Comparison of ENCODE assay signal across 9 cellular contexts in the genomic region with DNA sequence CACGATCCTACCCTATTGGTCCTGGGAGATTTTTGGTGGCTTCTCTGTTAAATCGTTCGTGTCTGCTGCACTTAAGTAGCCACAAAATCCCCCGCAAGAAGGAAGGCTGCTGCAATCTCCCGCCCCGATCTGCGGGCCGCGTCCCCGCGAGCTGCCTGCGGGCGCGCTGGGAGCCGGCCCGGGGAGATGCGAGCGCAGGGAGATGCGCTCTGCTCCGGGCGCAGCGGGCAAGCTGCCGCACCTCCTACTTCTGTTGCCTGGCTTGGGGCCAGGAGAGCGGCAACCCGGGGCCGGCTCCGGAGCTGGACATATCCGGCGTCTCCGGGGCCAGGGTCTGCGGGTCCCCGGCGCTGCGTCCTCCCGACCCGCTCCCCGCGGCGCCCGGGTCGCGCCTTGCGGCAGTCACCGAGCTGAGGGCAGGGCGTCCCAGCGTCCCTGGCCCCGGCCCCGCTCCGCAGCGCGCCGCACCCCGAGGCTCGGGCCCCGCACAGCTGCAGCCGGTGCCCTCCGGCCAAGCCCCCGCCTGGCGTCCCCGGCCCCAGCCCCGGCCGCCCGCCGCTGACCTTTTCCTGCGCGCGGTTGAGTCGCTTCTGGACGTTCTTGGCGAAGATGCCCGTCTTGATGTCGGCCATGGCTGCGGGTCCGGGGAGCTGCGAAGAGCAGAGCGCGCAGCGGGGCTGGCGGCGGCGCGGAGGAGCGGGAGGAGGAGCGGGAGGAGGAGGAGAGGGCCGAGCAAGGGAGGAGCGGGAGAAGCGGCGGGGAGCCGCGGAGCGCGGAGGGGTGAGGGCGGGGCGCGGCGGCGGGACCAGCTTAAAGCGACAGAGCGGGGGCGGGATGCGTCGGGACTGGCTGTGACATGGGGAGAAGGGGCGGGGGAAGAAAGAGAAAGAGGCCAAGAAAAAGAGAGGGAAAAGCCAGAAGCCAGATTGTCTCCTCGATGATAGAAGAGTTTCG. TPM values are rescaled to one million over a fixed set of nuclear protein-coding genes. Genes with fewer than 3 reads are reported as not detected.
DNase-seq lines count a peak whose midpoint lies in the region; ATAC-seq, FAIRE-seq and TF ChIP-seq lines count a peak whose summit lies in the region.
"Had no signal": no experiment of that assay in that cellular context is flagged by ENCODE, and none has a peak within 500 bp of the region (broad histone marks: within the 10 kb centered on the region; RNA-seq: fewer than 3 reads in every experiment).

A gene (minus strand): TSS at position 654 of the 954 bp plus-strand sequence. CDS start 22 bp downstream, at position 632.

- no TSS peak for BruUV-seq in PC-3 (replicated peaks; lab: Mats Ljungman, UMichigan)

- H3K79me2 ChIP-seq in PC-3 (ENCODE audit: low read length) (no peaks in the 10 kb centered on the region), smooth muscle cell (ENCODE audit: low read depth) (no peaks in the 10 kb centered on the region)

- DNase-seq in DMS53 (lab: John Stamatoyannopoulos, UW) (peak; percentile 56), DMS53 treated with DMSO at 0.1 percent for 48 hours (lab: John Stamatoyannopoulos, UW; ENCODE audit: unreplicated experiment) (no peak), PC-3 (no peak), choroid plexus epithelial cell (ENCODE audit: low read depth) (peak; percentile 49), kidney (peak; percentile 87), smooth muscle cell (lab: John Stamatoyannopoulos, UW; ENCODE audit: unreplicated experiment) (peak; percentile 25), GM12892 (ENCODE audit: insufficient read length) (no peak)

- H3K27me3 ChIP-seq in PC-3 (ENCODE audit: low read length) (peaks cover 52% of the 10 kb centered on the region), smooth muscle cell (ENCODE audit: low read depth) (peaks cover 56% of the 10 kb centered on the region)

- no peak within 1 kb of the TSS for H3K9ac ChIP-seq in PC-3 (ENCODE audit: low read length)
- H3K9ac ChIP-seq in kidney (ENCODE audit: low read length in 2 of 2) = no peak within 1 kb of the TSS
- H3K9ac ChIP-seq in smooth muscle cell (ENCODE audit: low read depth) = no peak within 1 kb of the TSS

- H3K4me2 ChIP-seq in PC-3 (ENCODE audit: low read length) (peak within 1 kb of the TSS; percentile 46; the same call in 1 of the 2 replicates), smooth muscle cell (peak within 1 kb of the TSS; percentile 92)

- H3K9me3 ChIP-seq in PC-3 (ENCODE audit: low read length) = no peaks in the 10 kb centered on the region
- H3K9me3 ChIP-seq in kidney (ENCODE audit: control insufficient read depth in 1 of 2, low read length in 2 of 2) = no peaks in the 10 kb centered on the region
- no peaks in the 10 kb centered on the region for H3K9me3 ChIP-seq in smooth muscle cell (replicated peaks; ENCODE audit: low read depth)

- POLR2A ChIA-PET in PC-3 (lab: Charles Lee; ENCODE audit: unreplicated experiment) = no interaction called here

- H3K4me3 ChIP-seq in PC-3 (ENCODE audit: low read length) (no peak within 1 kb of the TSS), choroid plexus epithelial cell (ENCODE audit: low read depth, low read length) (peak within 1 kb of the TSS; percentile 57), kidney (ENCODE audit: low read length in 2 of 2) (no peak within 1 kb of the TSS), smooth muscle cell (peak within 1 kb of the TSS; percentile 71)

- CTCF ChIA-PET in PC-3 (lab: Charles Lee) = interaction anchor here (0.6 kb wide), 1 partner anchor 453 kb away, joined by 3 read pairs; no protein-coding TSS in a partner anchor

- TF ChIP-seq POLR2A in GM12892 (IDR thresholded peaks at IDR 0.05; ENCODE audit: low read depth, low read length) = no peak

- no peak within 1 kb of the TSS for H2AFZ ChIP-seq in PC-3 (ENCODE audit: low read length)
- peak within 1 kb of the TSS; percentile 87 for H2AFZ ChIP-seq in smooth muscle cell (ENCODE audit: low read depth)

- H3K4me1 ChIP-seq in PC-3 (ENCODE audit: insufficient read depth, low read length) (no peaks in the 10 kb centered on the region), kidney (ENCODE audit: control insufficient read depth in 1 of 2, insufficient read depth in 1 of 2, low read depth in 1 of 2, low read length in 2 of 2) (no peaks in the 10 kb centered on the region), smooth muscle cell (ENCODE audit: low read depth) (no peaks in the 10 kb centered on the region)

- intact Hi-C loops in PC-3 (cut with micrococcal nuclease) (no loop called here), kidney (cut with DNase I) (no loop called here)

- no peak within 1 kb of the TSS for H3K27ac ChIP-seq in PC-3 (ENCODE audit: low read length)
- H3K27ac ChIP-seq in kidney (ENCODE audit: low read depth in 2 of 2, low read length in 2 of 2) = no peak within 1 kb of the TSS
- no peak within 1 kb of the TSS for H3K27ac ChIP-seq in smooth muscle cell (ENCODE audit: low read depth)
- H3K27ac ChIP-seq: 22Rv1 had no signal

- H4K20me1 ChIP-seq in PC-3 (ENCODE audit: low read length) (no peaks in the 10 kb centered on the region), smooth muscle cell (ENCODE audit: low read depth) (no peaks in the 10 kb centered on the region)

- H3F3A ChIP-seq in PC-3 (ENCODE audit: low read length, unreplicated experiment) (no peaks in the 10 kb centered on the region), smooth muscle cell (ENCODE audit: low read depth) (no peaks in the 10 kb centered on the region)

- H3K9me2 ChIP-seq in PC-3 (replicated peaks; ENCODE audit: low read length) = no peaks in the 10 kb centered on the region

- FAIRE-seq in kidney (lab: Jason Lieb, UNC) (no peak), GM12892 (lab: Jason Lieb, UNC) (no peak)

- TF ChIP-seq CTCF in PC-3 (conservative IDR thresholded peaks at IDR 0.05; ENCODE audit: low read depth, low read length) (no peak), choroid plexus epithelial cell (conservative IDR thresholded peaks at IDR 0.05; ENCODE audit: low read depth, low read length) (no peak), kidney (IDR thresholded peaks at IDR 0.05; ENCODE audit: borderline replicate concordance, extremely low read depth, insufficient read depth) (no peak), smooth muscle cell (IDR thresholded peaks at IDR 0.05; ENCODE audit: borderline replicate concordance, insufficient read depth, poor library complexity, severe bottlenecking) (no peak)

- WGBS in smooth muscle cell (ENCODE audit: low lambda C conversion rate) = 1% methylated on average over 66 of the region's 105 CpGs

- no peaks in the 10 kb centered on the region for H3K36me3 ChIP-seq in PC-3 (ENCODE audit: low read depth, low read length)
- H3K36me3 ChIP-seq in kidney (ENCODE audit: control insufficient read depth in 1 of 2, insufficient read depth in 2 of 2, low read length in 2 of 2) = no peaks in the 10 kb centered on the region
- H3K36me3 ChIP-seq in smooth muscle cell (ENCODE audit: low read depth) = no peaks in the 10 kb centered on the region

- ATAC-seq in PC-3 = no peak; the same call in 1 of the 2 replicates
- no peak for ATAC-seq in GM19328 (IDR thresholded peaks at IDR 0.05; ENCODE audit: unreplicated experiment)

RNA-seq across cellular contexts. Expression of the gene that starts here (rescaled TPM):
- not detected in 2 replicates for total RNA-seq in PC-3 (2014; rRNA removed)
- 1.2 TPM for total RNA-seq in kidney
- 1.4 TPM for polyA plus RNA-seq in kidney (ENCODE audit: insufficient read depth, low read depth, low replicate concordance)
- total RNA-seq in smooth muscle cell = 1.6 and 1.7 TPM in 2 replicates
- 2.2 and 2.4 TPM in 2 replicates for polyA plus RNA-seq in smooth muscle cell
- 0.15 TPM for polyA plus RNA-seq in GM12892 (2012; ENCODE audit: missing spikeins)

Comparison
In these comparisons a context has a peak if more than half of its experiments do, and no peak if none do; other contexts are left out.
1. DNase-seq: peak in DMS53 (single experiment), choroid plexus epithelial cell (single experiment), kidney (single experiment) and smooth muscle cell (single experiment); none in DMS53 treated with DMSO at 0.1 percent for 48 hours (single experiment), PC-3 (single experiment) and GM12892 (single experiment).
2. H3K4me3 ChIP-seq: peak in choroid plexus epithelial cell (single experiment) and smooth muscle cell (single experiment); none in PC-3 (single experiment) and kidney (0 of 2).